ENCODE assay signal across 25 cellular contexts in the genomic region with DNA sequence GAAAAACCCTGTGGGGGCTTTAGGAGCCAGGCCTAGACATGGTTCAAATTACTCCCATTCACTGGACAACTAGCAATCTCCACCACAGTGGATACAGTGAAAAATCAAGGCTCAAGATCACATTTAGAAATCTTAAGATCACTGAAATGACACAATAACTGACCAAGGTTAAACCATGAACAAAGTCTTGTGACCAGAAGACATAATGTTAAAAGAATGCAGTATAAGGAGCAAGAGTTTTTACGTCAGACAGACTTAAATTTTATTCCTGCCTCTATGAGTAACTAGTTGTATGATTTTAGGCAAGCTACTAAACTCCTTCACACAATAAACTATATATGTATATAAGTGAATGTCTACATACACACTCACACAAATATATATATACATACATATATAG.
DNase-seq lines count a peak whose midpoint lies in the region; ATAC-seq, FAIRE-seq and TF ChIP-seq lines count a peak whose summit lies in the region.
"Had no signal": no experiment of that assay in that cellular context is flagged by ENCODE, and none has a peak within 500 bp of the region (broad histone marks: within the 10 kb centered on the region; RNA-seq: fewer than 3 reads in every experiment).

No MANE protein-coding gene starts in this region.

- peaks cover 5% of the 10 kb centered on the region for H3K36me3 Mint-ChIP-seq in natural killer cell

- H3K9me3 Mint-ChIP-seq in natural killer cell = no peaks in the 10 kb centered on the region
- H3K9me3 Mint-ChIP-seq: activated naive CD4-positive, alpha-beta T cell treated with anti-CD3 and anti-CD28 coated beads, Interleukin-2, amount 10 ng/mL, durations not matched to agents 7 days and 5 days; activated T-cell treated with anti-CD3 and anti-CD28 coated beads, Interleukin-2, amount 50 U/mL, for 4 hours; effector memory CD8-positive, alpha-beta T cell; naive thymus-derived CD4-positive, alpha-beta T cell had no signal

- H3K9me2 ChIP-seq in GM23248 (ENCODE audit: insufficient read depth) = no peaks in the 10 kb centered on the region

- H3K27me3 Mint-ChIP-seq in natural killer cell (ENCODE audit: low read depth in 2 of 2) = no peaks in the 10 kb centered on the region
- H3K27me3 Mint-ChIP-seq: activated naive CD4-positive, alpha-beta T cell treated with anti-CD3 and anti-CD28 coated beads, Interleukin-2, amount 10 ng/mL, durations not matched to agents 7 days and 5 days; effector memory CD8-positive, alpha-beta T cell; naive thymus-derived CD4-positive, alpha-beta T cell had no signal

- in situ Hi-C loops in GM23248 (cut with MboI) = no loop called here

- H3K4me3 ChIP-seq in AG04449 (ENCODE audit: low read depth, low read length) = no peak overlapping the region
- no peak overlapping the region for H3K4me3 ChIP-seq in GM23248
- no peak overlapping the region for H3K4me3 ChIP-seq in pancreas
- H3K4me3 ChIP-seq: A549, esophagus squamous epithelium, vagina had no signal

- CTCF ChIA-PET in AG04449 (lab: Yijun Ruan, JAX) = interaction anchor here (1.2 kb wide), 1 partner anchor 192 kb away, joined by 3 read pairs; no protein-coding TSS in a partner anchor

- H3K36me3 ChIP-seq in GM23248 (ENCODE audit: low read depth) = peaks cover 6% of the 10 kb centered on the region; the same call in 1 of the 2 replicates
- H3K36me3 ChIP-seq in pancreas = peaks cover 0 to 9% (median 0%) of the 10 kb centered on the region in 3 donors

- H3K27me3 ChIP-seq in GM23248 (replicated peaks; ENCODE audit: insufficient read depth) (no peaks in the 10 kb centered on the region), pancreas (no peaks in the 10 kb centered on the region)
- H3K27me3 ChIP-seq: esophagus squamous epithelium, vagina had no signal

- H3K27ac ChIP-seq in GM23248 = peak overlapping the region; percentile 41
- no peak overlapping the region for H3K27ac ChIP-seq in pancreas
- H3K27ac ChIP-seq: A549, esophagus squamous epithelium, parathyroid adenoma, RWPE1, vagina had no signal

- H2AFZ ChIP-seq in GM23248 = no peak overlapping the region
- H2AFZ ChIP-seq: parathyroid adenoma had no signal

- peaks cover 13% of the 10 kb centered on the region for H3K4me1 ChIP-seq in GM23248 (ENCODE audit: insufficient read depth)
- H3K4me1 ChIP-seq in pancreas = no peaks in the 10 kb centered on the region
- H3K4me1 ChIP-seq: A549, esophagus squamous epithelium, parathyroid adenoma, vagina had no signal

- no peak overlapping the region for H3K4me3 Mint-ChIP-seq in natural killer cell
- H3K4me3 Mint-ChIP-seq: activated naive CD4-positive, alpha-beta T cell treated with anti-CD3 and anti-CD28 coated beads, Interleukin-2, amount 10 ng/mL, durations not matched to agents 7 days and 5 days; activated T-cell treated with anti-CD3 and anti-CD28 coated beads, Interleukin-2, amount 50 U/mL, for 4 hours; effector memory CD8-positive, alpha-beta T cell; naive thymus-derived CD4-positive, alpha-beta T cell had no signal

- no peak for TF ChIP-seq CTCF in AG04449 (IDR thresholded peaks at IDR 0.05; ENCODE audit: insufficient read depth, low read length, missing control alignments)
- no peak for TF ChIP-seq CTCF in natural killer cell (IDR thresholded peaks at IDR 0.05)
- no peak for TF ChIP-seq CTCF in pancreas (IDR thresholded peaks at IDR 0.05)

- H3K9me3 ChIP-seq in GM23248 (ENCODE audit: low read depth) (no peaks in the 10 kb centered on the region), pancreas (no peaks in the 10 kb centered on the region)
- H3K9me3 ChIP-seq: A549, esophagus squamous epithelium, vagina had no signal

- no peak overlapping the region for H3K4me2 ChIP-seq in GM23248 (ENCODE audit: unreplicated experiment)
- H3K4me2 ChIP-seq: A549 had no signal

- intact Hi-C loops in natural killer cell (cut with micrococcal nuclease) = no loop called here
- intact Hi-C loops in pancreas (cut with DNase I) = no loop called here

- H3F3A ChIP-seq in GM23248 (ENCODE audit: insufficient read depth) = 0 out of 2 replicates have a peak, but pooled peaks cover 3% of the 10 kb centered on the region

- DNase-seq in AG04449 (ENCODE audit: low read depth, low spot score) (peak; percentile 34), GM23248 (peak; percentile 66), dedifferentiated amniotic fluid mesenchymal stem cell (ENCODE audit: extremely low spot score) (peak; percentile 26), iris pigment epithelial cell (ENCODE audit: low read depth) (peak; percentile 91), natural killer cell (no peak), C1 segment of cervical spinal cord (lab: John Stamatoyannopoulos, UW) (no peak), pancreas (no peak)
- DNase-seq in activated CD8-positive, alpha-beta memory T cell treated with anti-CD3 and anti-CD28 coated beads, Interleukin-2, amount 50 U/mL, for 4 hours = no peak
- DNase-seq: activated naive CD4-positive, alpha-beta T cell treated with anti-CD3 and anti-CD28 coated beads, Interleukin-2, amount 10 ng/mL, durations not matched to agents 7 days and 5 days; activated T-cell treated with anti-CD3 and anti-CD28 coated beads, Interleukin-2, amount 50 U/mL, for 4 hours; aorta; DND-41; effector memory CD8-positive, alpha-beta T cell; esophagus squamous epithelium; mesendoderm; naive thymus-derived CD4-positive, alpha-beta T cell; NCI-H524 treated with DMSO at 0.1 percent for 48 hours; T-helper 9 cell had no signal

- H3K4me1 Mint-ChIP-seq in natural killer cell = no peaks in the 10 kb centered on the region

- no peak overlapping the region for H3K27ac Mint-ChIP-seq in natural killer cell
- H3K27ac Mint-ChIP-seq: activated naive CD4-positive, alpha-beta T cell treated with anti-CD3 and anti-CD28 coated beads, Interleukin-2, amount 10 ng/mL, durations not matched to agents 7 days and 5 days; effector memory CD8-positive, alpha-beta T cell; naive thymus-derived CD4-positive, alpha-beta T cell had no signal

- WGBS in GM23248 (ENCODE audit: low coverage in 1 of 2, low lambda C conversion rate in 2 of 2, missing lambda C conversion rate in 2 of 2), 2 experiments = 67 to 73% methylated on average over 1 of the region's 1 CpG
- WGBS in pancreas, 2 donors = 87 to 92% methylated on average over 1 of the region's 1 CpG

- no peaks in the 10 kb centered on the region for H4K20me1 ChIP-seq in GM23248 (ENCODE audit: insufficient read depth)

- ATAC-seq in natural killer cell (no peak), pancreas (no peak)
- ATAC-seq: A549; activated T-cell treated with anti-CD3 and anti-CD28 coated beads, Interleukin-2, amount 50 U/mL, for 4 hours; effector memory CD8-positive, alpha-beta T cell; HepG2; naive thymus-derived CD4-positive, alpha-beta T cell; sciatic nerve; SK-N-SH treated with all-trans-retinoic acid at 6 μM for 48 hours had no signal

- H3K79me2 ChIP-seq in GM23248 (ENCODE audit: insufficient read depth) = no peaks in the 10 kb centered on the region
- H3K79me2 ChIP-seq: parathyroid adenoma had no signal

- no peak for FAIRE-seq in pancreas (lab: Jason Lieb, UNC)
- FAIRE-seq: HepG2 had no signal

- H3K9ac ChIP-seq in GM23248 = no peak overlapping the region
- H3K9ac ChIP-seq: parathyroid adenoma had no signal

- POLR2A ChIA-PET in AG04449 (lab: Yijun Ruan, JAX) = no interaction called here

Comparison
In these comparisons a context has a peak if more than half of its experiments do, and no peak if none do; other contexts are left out.
1. DNase-seq: peak in AG04449 (single experiment), GM23248 (single experiment), dedifferentiated amniotic fluid mesenchymal stem cell (single experiment) and iris pigment epithelial cell (single experiment); none in natural killer cell (single experiment), C1 segment of cervical spinal cord (0 of 14), pancreas (0 of 6) and activated CD8-positive, alpha-beta memory T cell treated with anti-CD3 and anti-CD28 coated beads, Interleukin-2, amount 50 U/mL, for 4 hours (single experiment).